Comparison of ENCODE assay signal across 20 cellular contexts in the genomic region with DNA sequence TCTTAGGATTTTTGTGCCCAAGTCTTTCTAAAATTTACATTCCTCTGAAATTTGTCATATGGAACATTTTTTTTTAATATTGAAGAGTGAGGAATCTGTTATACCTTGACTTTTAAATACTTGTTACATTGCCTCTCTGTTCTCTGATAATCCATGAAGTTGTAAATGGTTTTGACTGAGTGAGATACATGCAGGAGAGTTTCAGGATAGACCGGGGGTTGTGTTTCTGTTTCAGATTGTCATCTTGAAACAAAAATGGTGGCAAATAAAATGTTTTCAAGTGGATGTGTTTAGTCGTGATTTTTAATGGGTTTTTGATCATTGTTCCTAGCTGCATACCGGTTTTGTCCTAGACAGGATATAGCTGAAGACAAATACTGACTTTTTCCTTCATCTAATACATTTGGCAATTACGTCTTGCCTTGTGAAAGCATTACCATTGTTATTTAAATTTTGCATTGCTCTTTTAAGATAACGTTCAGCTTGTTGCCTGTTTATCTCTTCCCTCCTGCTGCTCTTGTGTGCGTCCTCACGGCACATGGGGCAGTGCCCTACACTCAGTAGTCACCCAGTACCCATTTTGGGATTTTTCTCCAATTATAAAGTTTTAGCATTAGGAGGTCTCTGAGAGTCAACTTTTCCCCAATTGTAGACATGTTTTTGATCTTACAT.
DNase-seq lines count a peak whose midpoint lies in the region; ATAC-seq and TF ChIP-seq lines count a peak whose summit lies in the region.
"Had no signal": no experiment of that assay in that cellular context is flagged by ENCODE, and none has a peak within 500 bp of the region (broad histone marks: within the 10 kb centered on the region; RNA-seq: fewer than 3 reads in every experiment).

No MANE protein-coding gene starts in this region.

- H3K27me3 ChIP-seq in CD4-positive, CD25-positive, alpha-beta regulatory T cell (ENCODE audit: control insufficient read depth, insufficient read depth, low read length) = no peaks in the 10 kb centered on the region
- H3K27me3 ChIP-seq in GM23338 (ENCODE audit: insufficient read depth) (no peaks in the 10 kb centered on the region), PC-3 (ENCODE audit: low read length) (no peaks in the 10 kb centered on the region)
- H3K27me3 ChIP-seq: ascending aorta, thyroid gland had no signal

- H3F3A ChIP-seq in GM23338 (replicated peaks; ENCODE audit: low read depth) = no peaks in the 10 kb centered on the region
- H3F3A ChIP-seq in PC-3 (ENCODE audit: low read length, unreplicated experiment) = no peaks in the 10 kb centered on the region

- H3K27ac ChIP-seq in CD4-positive, CD25-positive, alpha-beta regulatory T cell (ENCODE audit: insufficient read depth, low read length, poor library complexity, severe bottlenecking) = no peak overlapping the region
- H3K27ac ChIP-seq in GM23338 (ENCODE audit: low read depth) = no peak overlapping the region; the same call in 1 of the 2 replicates
- peak overlapping the region; percentile 86 for H3K27ac ChIP-seq in PC-3 (ENCODE audit: low read length)
- H3K27ac ChIP-seq: ascending aorta, parathyroid adenoma, skin epidermis, thyroid gland, VCaP had no signal

- H3K9me3 ChIP-seq in CD4-positive, CD25-positive, alpha-beta regulatory T cell (ENCODE audit: control insufficient read depth in 2 of 2, low read length in 2 of 2) = no peaks in the 10 kb centered on the region
- H3K9me3 ChIP-seq in PC-3 (ENCODE audit: low read length) = no peaks in the 10 kb centered on the region
- H3K9me3 ChIP-seq: ascending aorta, thyroid gland had no signal

- H3K4me2 ChIP-seq in GM23338 (peak overlapping the region; percentile 53), PC-3 (ENCODE audit: low read length) (peak overlapping the region; percentile 41)

- intact Hi-C loops in PC-3 (cut with micrococcal nuclease) (no loop called here), left colon (cut with DNase I, micrococcal nuclease) (no loop called here)

- no TSS peak for BruUV-seq in PC-3 (replicated peaks; lab: Mats Ljungman, UMichigan)

- H4K20me1 ChIP-seq in GM23338 (replicated peaks; ENCODE audit: insufficient read depth) (peaks cover 5% of the 10 kb centered on the region; the same call in 1 of the 2 replicates), PC-3 (ENCODE audit: low read length) (no peaks in the 10 kb centered on the region)

- peak overlapping the region; percentile 62 for H3K9ac ChIP-seq in PC-3 (ENCODE audit: low read length)
- H3K9ac ChIP-seq: parathyroid adenoma had no signal

- peak in 1 of 3 donors; percentile 28 for DNase-seq in CD4-positive, CD25-positive, alpha-beta regulatory T cell
- peak; percentile 40 for DNase-seq in GM23338 (ENCODE audit: low spot score)
- DNase-seq in PC-3 = no peak
- DNase-seq in glutamatergic neuron = no peak
- no peak for DNase-seq in foreskin fibroblast
- no peak for DNase-seq in left colon
- no peak for DNase-seq in dedifferentiated amniotic fluid mesenchymal stem cell (ENCODE audit: extremely low spot score)
- DNase-seq: activated naive CD4-positive, alpha-beta T cell treated with Interleukin-2 at 50 U/mL for 16 hours; foreskin melanocyte; NCI-H1048; NCI-H82; thyroid gland had no signal

- H3K79me2 ChIP-seq in GM23338 (replicated peaks; ENCODE audit: insufficient read depth) (peaks cover 27% of the 10 kb centered on the region), PC-3 (ENCODE audit: low read length) (peaks cover 23% of the 10 kb centered on the region)

- H3K4me3 Mint-ChIP-seq in CD4-positive, CD25-positive, alpha-beta regulatory T cell = peak overlapping the region; percentile 2 to 35 (median 18)
- H3K4me3 Mint-ChIP-seq in GM23338 = peak overlapping the region; percentile 9; the same call in 1 of the 3 replicates
- no peak overlapping the region for H3K4me3 Mint-ChIP-seq in glutamatergic neuron (ENCODE audit: unreplicated experiment)
- H3K4me3 Mint-ChIP-seq: B cell had no signal

- no peak overlapping the region for H2AFZ ChIP-seq in GM23338
- H2AFZ ChIP-seq in PC-3 (ENCODE audit: low read length) = no peak overlapping the region
- H2AFZ ChIP-seq: parathyroid adenoma had no signal

- TF ChIP-seq CTCF in GM23338 (conservative IDR thresholded peaks at IDR 0.05; ENCODE audit: low read depth in 2 of 2) (no peak), PC-3 (conservative IDR thresholded peaks at IDR 0.05; ENCODE audit: low read depth, low read length) (no peak), glutamatergic neuron (IDR thresholded peaks at IDR 0.05; ENCODE audit: partially characterized antibody, unreplicated experiment) (no peak), foreskin fibroblast (IDR thresholded peaks at IDR 0.05; ENCODE audit: low read depth, low read length) (no peak)

- no peaks in the 10 kb centered on the region for H3K9me3 Mint-ChIP-seq in CD4-positive, CD25-positive, alpha-beta regulatory T cell
- H3K9me3 Mint-ChIP-seq in GM23338 (no peaks in the 10 kb centered on the region), glutamatergic neuron (ENCODE audit: unreplicated experiment) (no peaks in the 10 kb centered on the region)

- POLR2A ChIA-PET in PC-3 (lab: Charles Lee; ENCODE audit: unreplicated experiment) = no interaction called here

- H3K4me3 ChIP-seq in CD4-positive, CD25-positive, alpha-beta regulatory T cell (ENCODE audit: low read depth, low read length) = no peak overlapping the region
- H3K4me3 ChIP-seq in GM23338 (0 out of 2 replicates have a peak overlapping the region, but pooled peaks have one; percentile 5), PC-3 (ENCODE audit: low read length) (no peak overlapping the region), foreskin fibroblast (ENCODE audit: low read depth in 1 of 2, low read length in 2 of 2) (no peak overlapping the region)
- H3K4me3 ChIP-seq: ascending aorta, skin epidermis, thyroid gland had no signal

- H3K36me3 ChIP-seq in CD4-positive, CD25-positive, alpha-beta regulatory T cell (ENCODE audit: control insufficient read depth, insufficient read depth, low read length) = no peaks in the 10 kb centered on the region
- no peaks in the 10 kb centered on the region for H3K36me3 ChIP-seq in GM23338 (ENCODE audit: insufficient read depth)
- no peaks in the 10 kb centered on the region for H3K36me3 ChIP-seq in PC-3 (ENCODE audit: low read depth, low read length)
- H3K36me3 ChIP-seq: ascending aorta, thyroid gland had no signal

- H3K36me3 Mint-ChIP-seq in CD4-positive, CD25-positive, alpha-beta regulatory T cell = peaks cover 4% of the 10 kb centered on the region
- H3K36me3 Mint-ChIP-seq in GM23338 (ENCODE audit: low read depth) = peaks cover 4% of the 10 kb centered on the region; the same call in 1 of the 3 replicates
- no peaks in the 10 kb centered on the region for H3K36me3 Mint-ChIP-seq in glutamatergic neuron (ENCODE audit: unreplicated experiment)

- peak overlapping the region in 2 of 3 donors; percentile 3 to 22 for H3K27ac Mint-ChIP-seq in CD4-positive, CD25-positive, alpha-beta regulatory T cell
- H3K27ac Mint-ChIP-seq in GM23338 = peak overlapping the region; percentile 10; the same call in 1 of the 2 replicates
- peak overlapping the region; percentile 17 for H3K27ac Mint-ChIP-seq in glutamatergic neuron (ENCODE audit: unreplicated experiment)
- H3K27ac Mint-ChIP-seq: B cell had no signal

- CTCF ChIA-PET in PC-3 (lab: Charles Lee) = no interaction called here

- no peak for ATAC-seq in CD4-positive, CD25-positive, alpha-beta regulatory T cell (ENCODE audit: low read depth in 2 of 2)
- peak; percentile 74 for ATAC-seq in GM23338
- no peak for ATAC-seq in PC-3
- no peak for ATAC-seq in left colon
- ATAC-seq in HG02798 (IDR thresholded peaks at IDR 0.05; ENCODE audit: poor library complexity, unreplicated experiment) = no peak
- ATAC-seq: left lobe of liver, Right ventricle myocardium inferior had no signal

- H3K27me3 Mint-ChIP-seq in CD4-positive, CD25-positive, alpha-beta regulatory T cell = no peaks in the 10 kb centered on the region
- H3K27me3 Mint-ChIP-seq in GM23338 (ENCODE audit: insufficient read depth, low read depth, poor library complexity) (peaks cover 6% of the 10 kb centered on the region), glutamatergic neuron (ENCODE audit: unreplicated experiment) (no peaks in the 10 kb centered on the region)
- H3K27me3 Mint-ChIP-seq: B cell had no signal

- 0 out of 2 replicates have a peak, but pooled peaks cover 3% of the 10 kb centered on the region for H3K9me2 ChIP-seq in GM23338 (ENCODE audit: insufficient read depth)
- H3K9me2 ChIP-seq in PC-3 (replicated peaks; ENCODE audit: low read length) = no peaks in the 10 kb centered on the region

- peaks cover 22% of the 10 kb centered on the region for H3K4me1 ChIP-seq in CD4-positive, CD25-positive, alpha-beta regulatory T cell (ENCODE audit: control insufficient read depth, insufficient read depth, low read length, poor library complexity, severe bottlenecking)
- peaks cover 25% of the 10 kb centered on the region for H3K4me1 ChIP-seq in GM23338 (ENCODE audit: insufficient read depth)
- peaks cover 43% of the 10 kb centered on the region for H3K4me1 ChIP-seq in PC-3 (ENCODE audit: insufficient read depth, low read length)
- H3K4me1 ChIP-seq: thyroid gland had no signal

- peaks cover 32 to 79% (median 43%) of the 10 kb centered on the region in 4 donors for H3K4me1 Mint-ChIP-seq in CD4-positive, CD25-positive, alpha-beta regulatory T cell
- H3K4me1 Mint-ChIP-seq in GM23338 (peaks cover 35% of the 10 kb centered on the region), glutamatergic neuron (ENCODE audit: low read depth, unreplicated experiment) (peaks cover 24% of the 10 kb centered on the region)

TF ChIP-seq in GM23338, 12 proteins besides CTCF, POLR2A, EP300 and RAD21 (continues in another document):
- TF ChIP-seq JUNB (IDR thresholded peaks at IDR 0.05; ENCODE audit: unreplicated experiment) (no peak), CREB1 (CRISPR knock-in tag; IDR thresholded peaks at IDR 0.05; ENCODE audit: low read depth) (no peak), NANOG (IDR thresholded peaks at IDR 0.05; ENCODE audit: borderline replicate concordance) (no peak)
